ENCODE assay signal across 8 cellular contexts in the genomic region with DNA sequence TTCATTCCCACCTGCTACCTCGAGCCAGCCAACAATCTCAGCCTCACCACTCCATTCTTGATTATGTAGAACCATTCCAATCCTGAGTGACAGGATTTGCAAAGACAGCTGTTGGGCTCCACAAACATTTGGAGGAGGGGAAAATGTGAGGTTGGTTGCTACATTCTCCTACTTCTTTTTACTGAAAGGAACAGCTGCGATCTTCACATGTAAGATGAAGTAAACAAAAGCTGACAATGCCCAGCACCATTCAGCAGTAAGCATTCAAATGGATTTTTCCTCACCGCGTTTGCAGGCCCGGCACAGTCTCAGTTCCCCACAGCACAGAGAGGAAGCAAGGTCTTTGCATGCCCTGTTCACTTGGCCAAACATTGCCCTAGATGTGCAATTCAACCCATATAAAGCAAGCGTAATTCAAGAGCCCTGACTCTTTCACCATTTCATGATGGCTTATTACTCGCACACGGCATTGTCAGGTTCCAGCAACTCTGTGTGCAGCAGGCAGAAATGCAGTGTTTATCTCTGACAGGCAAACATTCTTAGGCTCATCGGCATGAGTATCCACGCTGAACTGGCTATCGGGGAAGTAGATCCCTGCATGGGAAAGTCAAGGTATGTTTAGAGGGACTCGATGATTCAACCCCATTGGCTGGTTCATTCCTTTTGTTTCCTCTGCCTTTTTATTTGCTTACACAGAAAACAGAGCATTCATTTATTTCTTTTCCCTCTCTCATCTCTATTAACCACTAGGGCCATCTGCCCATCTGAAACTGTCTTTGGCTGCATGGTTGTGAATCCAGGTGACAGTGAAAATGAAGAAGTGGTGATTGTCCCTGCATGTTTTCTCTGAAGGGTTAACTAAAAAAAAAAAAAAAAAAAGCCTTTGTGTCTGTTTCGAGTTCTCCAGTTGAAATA.
A peak's percentile ranks its signal among the peaks of the same experiment; 100 is the strongest.
DNase-seq lines count a peak whose midpoint lies in the region; ATAC-seq and TF ChIP-seq lines count a peak whose summit lies in the region.

No MANE protein-coding gene starts in this region.

- H3K9ac ChIP-seq in PC-3 (ENCODE audit: low read length): no peak overlapping the region

- no peaks in the 10 kb centered on the region for H3F3A ChIP-seq in PC-3 (ENCODE audit: low read length, unreplicated experiment)

- peak; percentile 47 for ATAC-seq in GM19035 (IDR thresholded peaks at IDR 0.05; ENCODE audit: unreplicated experiment)
- ATAC-seq in HG02973 (IDR thresholded peaks at IDR 0.05; ENCODE audit: unreplicated experiment): peak; percentile 35
- ATAC-seq in PC-3: no peak

- H3K4me3 ChIP-seq in PC-3 (ENCODE audit: low read length): no peak overlapping the region

- no peaks in the 10 kb centered on the region for H3K79me2 ChIP-seq in PC-3 (ENCODE audit: low read length)

- intact Hi-C loops in PC-3 (cut with micrococcal nuclease): no loop called here

- POLR2A ChIA-PET in PC-3 (lab: Charles Lee; ENCODE audit: unreplicated experiment): no interaction called here

- no peak overlapping the region for H3K4me2 ChIP-seq in PC-3 (ENCODE audit: low read length)

- BruUV-seq in PC-3 (replicated peaks; lab: Mats Ljungman, UMichigan): no TSS peak

- no peak overlapping the region for H3K27ac ChIP-seq in PC-3 (ENCODE audit: low read length)

- H3K4me1 ChIP-seq in PC-3 (ENCODE audit: insufficient read depth, low read length): peaks cover 11% of the 10 kb centered on the region

- no peak overlapping the region for H2AFZ ChIP-seq in PC-3 (ENCODE audit: low read length)

- no peaks in the 10 kb centered on the region for H3K9me3 ChIP-seq in PC-3 (ENCODE audit: low read length)

- CTCF ChIA-PET in PC-3 (lab: Charles Lee): no interaction called here

- no peaks in the 10 kb centered on the region for H3K9me2 ChIP-seq in PC-3 (replicated peaks; ENCODE audit: low read length)

- H3K36me3 ChIP-seq in PC-3 (ENCODE audit: low read depth, low read length): no peaks in the 10 kb centered on the region

- DNase-seq in NOMO-1 treated with DMSO at 0.1 percent for 48 hours (lab: John Stamatoyannopoulos, UW; ENCODE audit: unreplicated experiment): peak; percentile 85
- DNase-seq in iPS-NIHi7 (ENCODE audit: extremely low spot score): peak; percentile 15
- no peak for DNase-seq in HK-2 (ENCODE audit: unreplicated experiment)
- no peak for DNase-seq in activated T-cell treated with anti-CD3 and anti-CD28 coated beads for 4 hours
- DNase-seq in SKM-1 (lab: John Stamatoyannopoulos, UW; ENCODE audit: unreplicated experiment): no peak
- no peak for DNase-seq in PC-3

- no peaks in the 10 kb centered on the region for H4K20me1 ChIP-seq in PC-3 (ENCODE audit: low read length)

- TF ChIP-seq CTCF in PC-3 (conservative IDR thresholded peaks at IDR 0.05; ENCODE audit: low read depth, low read length): no peak

- no peaks in the 10 kb centered on the region for H3K27me3 ChIP-seq in PC-3 (ENCODE audit: low read length)

Comparison
In these comparisons a context has a peak if more than half of its experiments do, and no peak if none do; other contexts are left out.
1. DNase-seq: peak in NOMO-1 treated with DMSO at 0.1 percent for 48 hours (single experiment) and iPS-NIHi7 (single experiment); none in HK-2 (single experiment), activated T-cell treated with anti-CD3 and anti-CD28 coated beads for 4 hours (single experiment), SKM-1 (single experiment) and PC-3 (single experiment).